ENCODE assay signal across 2 cellular contexts in the genomic region with DNA sequence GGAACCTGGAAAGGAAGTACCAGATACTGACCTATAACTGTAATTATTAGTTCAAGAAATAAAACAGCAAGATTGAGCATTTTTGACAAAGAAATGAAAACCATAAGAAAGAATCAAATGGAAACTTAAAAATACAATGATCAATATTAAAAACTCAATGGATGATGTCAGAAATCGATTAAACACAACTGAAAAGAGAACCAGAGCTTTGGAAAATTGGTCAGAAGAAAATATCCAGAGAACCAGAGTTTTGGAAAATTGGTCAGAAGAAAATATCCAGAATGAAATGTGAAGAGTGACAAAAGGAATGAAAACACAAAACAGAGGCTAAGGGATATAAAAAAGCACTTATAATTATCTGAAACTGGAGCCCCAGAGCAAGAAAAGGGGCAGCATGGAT.
TF ChIP-seq lines count a peak whose summit lies in the region.

No MANE protein-coding gene starts in this region.

TF ChIP-seq in SK-N-SH treated with all-trans-retinoic acid at 6 μM for 48 hours, 23 proteins besides CTCF, POLR2A, EP300 and RAD21:
- TF ChIP-seq, protein P1, sequence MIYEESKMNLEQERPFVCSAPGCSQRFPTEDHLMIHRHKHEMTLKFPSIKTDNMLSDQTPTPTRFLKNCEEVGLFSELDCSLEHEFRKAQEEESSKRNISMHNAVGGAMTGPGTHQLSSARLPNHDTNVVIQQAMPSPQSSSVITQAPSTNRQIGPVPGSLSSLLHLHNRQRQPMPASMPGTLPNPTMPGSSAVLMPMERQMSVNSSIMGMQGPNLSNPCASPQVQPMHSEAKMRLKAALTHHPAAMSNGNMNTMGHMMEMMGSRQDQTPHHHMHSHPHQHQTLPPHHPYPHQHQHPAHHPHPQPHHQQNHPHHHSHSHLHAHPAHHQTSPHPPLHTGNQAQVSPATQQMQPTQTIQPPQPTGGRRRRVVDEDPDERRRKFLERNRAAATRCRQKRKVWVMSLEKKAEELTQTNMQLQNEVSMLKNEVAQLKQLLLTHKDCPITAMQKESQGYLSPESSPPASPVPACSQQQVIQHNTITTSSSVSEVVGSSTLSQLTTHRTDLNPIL (CRISPR knock-in tag; IDR thresholded peaks at IDR 0.05; ENCODE audit: low read depth), result no peak
- TF ChIP-seq SNAI2 (CRISPR knock-in tag; IDR thresholded peaks at IDR 0.05), result no peak
- TF ChIP-seq ZFP30 (CRISPR knock-in tag; IDR thresholded peaks at IDR 0.05), result peak; percentile 79
- no peak for TF ChIP-seq ZC3H10 (CRISPR knock-in tag; IDR thresholded peaks at IDR 0.05)
- TF ChIP-seq, protein P2, sequence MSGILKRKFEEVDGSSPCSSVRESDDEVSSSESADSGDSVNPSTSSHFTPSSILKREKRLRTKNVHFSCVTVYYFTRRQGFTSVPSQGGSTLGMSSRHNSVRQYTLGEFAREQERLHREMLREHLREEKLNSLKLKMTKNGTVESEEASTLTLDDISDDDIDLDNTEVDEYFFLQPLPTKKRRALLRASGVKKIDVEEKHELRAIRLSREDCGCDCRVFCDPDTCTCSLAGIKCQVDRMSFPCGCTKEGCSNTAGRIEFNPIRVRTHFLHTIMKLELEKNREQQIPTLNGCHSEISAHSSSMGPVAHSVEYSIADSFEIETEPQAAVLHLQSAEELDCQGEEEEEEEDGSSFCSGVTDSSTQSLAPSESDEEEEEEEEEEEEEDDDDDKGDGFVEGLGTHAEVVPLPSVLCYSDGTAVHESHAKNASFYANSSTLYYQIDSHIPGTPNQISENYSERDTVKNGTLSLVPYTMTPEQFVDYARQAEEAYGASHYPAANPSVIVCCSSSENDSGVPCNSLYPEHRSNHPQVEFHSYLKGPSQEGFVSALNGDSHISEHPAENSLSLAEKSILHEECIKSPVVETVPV (CRISPR knock-in tag; IDR thresholded peaks at IDR 0.05), result no peak
- TF ChIP-seq ZNF70 (CRISPR knock-in tag; IDR thresholded peaks at IDR 0.05), result no peak
- TF ChIP-seq, protein P3, sequence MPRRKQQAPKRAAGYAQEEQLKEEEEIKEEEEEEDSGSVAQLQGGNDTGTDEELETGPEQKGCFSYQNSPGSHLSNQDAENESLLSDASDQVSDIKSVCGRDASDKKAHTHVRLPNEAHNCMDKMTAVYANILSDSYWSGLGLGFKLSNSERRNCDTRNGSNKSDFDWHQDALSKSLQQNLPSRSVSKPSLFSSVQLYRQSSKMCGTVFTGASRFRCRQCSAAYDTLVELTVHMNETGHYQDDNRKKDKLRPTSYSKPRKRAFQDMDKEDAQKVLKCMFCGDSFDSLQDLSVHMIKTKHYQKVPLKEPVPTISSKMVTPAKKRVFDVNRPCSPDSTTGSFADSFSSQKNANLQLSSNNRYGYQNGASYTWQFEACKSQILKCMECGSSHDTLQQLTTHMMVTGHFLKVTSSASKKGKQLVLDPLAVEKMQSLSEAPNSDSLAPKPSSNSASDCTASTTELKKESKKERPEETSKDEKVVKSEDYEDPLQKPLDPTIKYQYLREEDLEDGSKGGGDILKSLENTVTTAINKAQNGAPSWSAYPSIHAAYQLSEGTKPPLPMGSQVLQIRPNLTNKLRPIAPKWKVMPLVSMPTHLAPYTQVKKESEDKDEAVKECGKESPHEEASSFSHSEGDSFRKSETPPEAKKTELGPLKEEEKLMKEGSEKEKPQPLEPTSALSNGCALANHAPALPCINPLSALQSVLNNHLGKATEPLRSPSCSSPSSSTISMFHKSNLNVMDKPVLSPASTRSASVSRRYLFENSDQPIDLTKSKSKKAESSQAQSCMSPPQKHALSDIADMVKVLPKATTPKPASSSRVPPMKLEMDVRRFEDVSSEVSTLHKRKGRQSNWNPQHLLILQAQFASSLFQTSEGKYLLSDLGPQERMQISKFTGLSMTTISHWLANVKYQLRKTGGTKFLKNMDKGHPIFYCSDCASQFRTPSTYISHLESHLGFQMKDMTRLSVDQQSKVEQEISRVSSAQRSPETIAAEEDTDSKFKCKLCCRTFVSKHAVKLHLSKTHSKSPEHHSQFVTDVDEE (CRISPR knock-in tag; IDR thresholded peaks at IDR 0.05), result no peak
- no peak for TF ChIP-seq TCF4 (CRISPR knock-in tag; IDR thresholded peaks at IDR 0.05; ENCODE audit: borderline replicate concordance)
- no peak for TF ChIP-seq OSR1 (CRISPR knock-in tag; IDR thresholded peaks at IDR 0.05)
TF ChIP-seq in SK-N-SH treated with all-trans-retinoic acid at 6 μM for 48 hours: peak in this region for 1.

TF ChIP-seq in SK-N-SH, 30 proteins besides CTCF, POLR2A, EP300 and RAD21:
- TF ChIP-seq, protein P4, sequence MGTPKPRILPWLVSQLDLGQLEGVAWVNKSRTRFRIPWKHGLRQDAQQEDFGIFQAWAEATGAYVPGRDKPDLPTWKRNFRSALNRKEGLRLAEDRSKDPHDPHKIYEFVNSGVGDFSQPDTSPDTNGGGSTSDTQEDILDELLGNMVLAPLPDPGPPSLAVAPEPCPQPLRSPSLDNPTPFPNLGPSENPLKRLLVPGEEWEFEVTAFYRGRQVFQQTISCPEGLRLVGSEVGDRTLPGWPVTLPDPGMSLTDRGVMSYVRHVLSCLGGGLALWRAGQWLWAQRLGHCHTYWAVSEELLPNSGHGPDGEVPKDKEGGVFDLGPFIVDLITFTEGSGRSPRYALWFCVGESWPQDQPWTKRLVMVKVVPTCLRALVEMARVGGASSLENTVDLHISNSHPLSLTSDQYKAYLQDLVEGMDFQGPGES (IDR thresholded peaks at IDR 0.05; ENCODE audit: low read depth, low read length), result no peak
- no peak for TF ChIP-seq YY1 (IDR thresholded peaks at IDR 0.05; ENCODE audit: low read depth)
- TF ChIP-seq RXRA (IDR thresholded peaks at IDR 0.05; ENCODE audit: borderline replicate concordance, low read depth), result no peak
- TF ChIP-seq, protein P5, sequence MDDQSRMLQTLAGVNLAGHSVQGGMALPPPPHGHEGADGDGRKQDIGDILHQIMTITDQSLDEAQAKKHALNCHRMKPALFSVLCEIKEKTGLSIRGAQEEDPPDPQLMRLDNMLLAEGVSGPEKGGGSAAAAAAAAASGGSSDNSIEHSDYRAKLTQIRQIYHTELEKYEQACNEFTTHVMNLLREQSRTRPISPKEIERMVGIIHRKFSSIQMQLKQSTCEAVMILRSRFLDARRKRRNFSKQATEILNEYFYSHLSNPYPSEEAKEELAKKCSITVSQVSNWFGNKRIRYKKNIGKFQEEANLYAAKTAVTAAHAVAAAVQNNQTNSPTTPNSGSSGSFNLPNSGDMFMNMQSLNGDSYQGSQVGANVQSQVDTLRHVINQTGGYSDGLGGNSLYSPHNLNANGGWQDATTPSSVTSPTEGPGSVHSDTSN (IDR thresholded peaks at IDR 0.05), result no peak
- no peak for TF ChIP-seq GABPA (IDR thresholded peaks at IDR 0.05; ENCODE audit: low read depth)
- TF ChIP-seq MEF2A (IDR thresholded peaks at IDR 0.05; ENCODE audit: borderline replicate concordance, low read depth), result no peak
- TF ChIP-seq, protein P6, sequence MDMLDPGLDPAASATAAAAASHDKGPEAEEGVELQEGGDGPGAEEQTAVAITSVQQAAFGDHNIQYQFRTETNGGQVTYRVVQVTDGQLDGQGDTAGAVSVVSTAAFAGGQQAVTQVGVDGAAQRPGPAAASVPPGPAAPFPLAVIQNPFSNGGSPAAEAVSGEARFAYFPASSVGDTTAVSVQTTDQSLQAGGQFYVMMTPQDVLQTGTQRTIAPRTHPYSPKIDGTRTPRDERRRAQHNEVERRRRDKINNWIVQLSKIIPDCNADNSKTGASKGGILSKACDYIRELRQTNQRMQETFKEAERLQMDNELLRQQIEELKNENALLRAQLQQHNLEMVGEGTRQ (IDR thresholded peaks at IDR 0.05; ENCODE audit: borderline replicate concordance, low read depth, low read length), result no peak
- no peak for TF ChIP-seq RCOR1 (IDR thresholded peaks at IDR 0.05; ENCODE audit: low read length)
- TF ChIP-seq FOXJ3 (CRISPR knock-in tag; IDR thresholded peaks at IDR 0.05), result no peak
- TF ChIP-seq EZH2phosphoT487 (IDR thresholded peaks at IDR 0.05; ENCODE audit: borderline replicate concordance, low read depth), result no peak
- no peak for TF ChIP-seq RFX5 (IDR thresholded peaks at IDR 0.05; ENCODE audit: low read length)
- TF ChIP-seq, protein P7, sequence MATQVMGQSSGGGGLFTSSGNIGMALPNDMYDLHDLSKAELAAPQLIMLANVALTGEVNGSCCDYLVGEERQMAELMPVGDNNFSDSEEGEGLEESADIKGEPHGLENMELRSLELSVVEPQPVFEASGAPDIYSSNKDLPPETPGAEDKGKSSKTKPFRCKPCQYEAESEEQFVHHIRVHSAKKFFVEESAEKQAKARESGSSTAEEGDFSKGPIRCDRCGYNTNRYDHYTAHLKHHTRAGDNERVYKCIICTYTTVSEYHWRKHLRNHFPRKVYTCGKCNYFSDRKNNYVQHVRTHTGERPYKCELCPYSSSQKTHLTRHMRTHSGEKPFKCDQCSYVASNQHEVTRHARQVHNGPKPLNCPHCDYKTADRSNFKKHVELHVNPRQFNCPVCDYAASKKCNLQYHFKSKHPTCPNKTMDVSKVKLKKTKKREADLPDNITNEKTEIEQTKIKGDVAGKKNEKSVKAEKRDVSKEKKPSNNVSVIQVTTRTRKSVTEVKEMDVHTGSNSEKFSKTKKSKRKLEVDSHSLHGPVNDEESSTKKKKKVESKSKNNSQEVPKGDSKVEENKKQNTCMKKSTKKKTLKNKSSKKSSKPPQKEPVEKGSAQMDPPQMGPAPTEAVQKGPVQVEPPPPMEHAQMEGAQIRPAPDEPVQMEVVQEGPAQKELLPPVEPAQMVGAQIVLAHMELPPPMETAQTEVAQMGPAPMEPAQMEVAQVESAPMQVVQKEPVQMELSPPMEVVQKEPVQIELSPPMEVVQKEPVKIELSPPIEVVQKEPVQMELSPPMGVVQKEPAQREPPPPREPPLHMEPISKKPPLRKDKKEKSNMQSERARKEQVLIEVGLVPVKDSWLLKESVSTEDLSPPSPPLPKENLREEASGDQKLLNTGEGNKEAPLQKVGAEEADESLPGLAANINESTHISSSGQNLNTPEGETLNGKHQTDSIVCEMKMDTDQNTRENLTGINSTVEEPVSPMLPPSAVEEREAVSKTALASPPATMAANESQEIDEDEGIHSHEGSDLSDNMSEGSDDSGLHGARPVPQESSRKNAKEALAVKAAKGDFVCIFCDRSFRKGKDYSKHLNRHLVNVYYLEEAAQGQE (IDR thresholded peaks at IDR 0.05; ENCODE audit: low read depth, low read length), result no peak
- TF ChIP-seq MXI1 (IDR thresholded peaks at IDR 0.05; ENCODE audit: low read depth, low read length), result no peak
- no peak for TF ChIP-seq GATA2 (CRISPR knock-in tag; IDR thresholded peaks at IDR 0.05)
- TF ChIP-seq NRF1 (IDR thresholded peaks at IDR 0.05; ENCODE audit: low read depth, low read length), result no peak
- no peak for TF ChIP-seq SIN3A (IDR thresholded peaks at IDR 0.05; ENCODE audit: borderline replicate concordance, low read depth, low read length)
